Comparison of ENCODE assay signal across 8 cellular contexts in genomic region chr12:93676408-93677194, GRCh38. TPM values are rescaled to one million over a fixed set of nuclear protein-coding genes. Genes with fewer than 3 reads are reported as not detected.
DNase-seq lines count a peak whose midpoint lies in the region; ATAC-seq, FAIRE-seq and TF ChIP-seq lines count a peak whose summit lies in the region.

No MANE protein-coding gene starts in this region.

- peaks cover 3% of the 10 kb centered on the region for H3K36me3 Mint-ChIP-seq in endothelial cell (ENCODE audit: low read depth, unreplicated experiment)

- H3K9me3 Mint-ChIP-seq in endothelial cell (ENCODE audit: unreplicated experiment), result no peaks in the 10 kb centered on the region

- H3K4me3 ChIP-seq in GM23248 (peak overlapping the region; percentile 86), PC-3 (ENCODE audit: low read length) (peak overlapping the region; percentile 88), pancreas (peak overlapping the region; percentile 42 to 77 (median 51))

- no peak for ATAC-seq in PC-3
- peak; percentile 20 to 34 (median 32) for ATAC-seq in pancreas
- no peak for ATAC-seq in HG02610 (IDR thresholded peaks at IDR 0.05; ENCODE audit: unreplicated experiment)
- no peak for ATAC-seq in HG03108 (IDR thresholded peaks at IDR 0.05; ENCODE audit: unreplicated experiment)

- H3K9me3 ChIP-seq in GM23248 (ENCODE audit: low read depth) (no peaks in the 10 kb centered on the region), PC-3 (ENCODE audit: low read length) (no peaks in the 10 kb centered on the region), pancreas (no peaks in the 10 kb centered on the region)

- in situ Hi-C loops in GM23248 (cut with MboI), result no loop called here

- H3K27me3 Mint-ChIP-seq in endothelial cell (ENCODE audit: unreplicated experiment), result peaks cover 4% of the 10 kb centered on the region

- H3K27ac ChIP-seq in GM23248 (peak overlapping the region; percentile 97), PC-3 (ENCODE audit: low read length) (peak overlapping the region; percentile 94), pancreas (peak overlapping the region; percentile 91 to 99 (median 98))

- POLR2A ChIA-PET in PC-3 (lab: Charles Lee; ENCODE audit: unreplicated experiment), result interaction anchor here (0.6 kb wide), 1 partner anchor 202 kb away, joined by 3 read pairs; no protein-coding TSS in a partner anchor

- H3K9me2 ChIP-seq in GM23248 (ENCODE audit: insufficient read depth) (no peaks in the 10 kb centered on the region), PC-3 (replicated peaks; ENCODE audit: low read length) (peaks cover 4% of the 10 kb centered on the region; the same call in 1 of the 2 replicates)

- CTCF ChIA-PET in PC-3 (lab: Charles Lee), result no interaction called here

- H3K79me2 ChIP-seq in GM23248 (ENCODE audit: insufficient read depth) (0 out of 2 replicates have a peak, but pooled peaks cover 4% of the 10 kb centered on the region), PC-3 (ENCODE audit: low read length) (peaks cover 5% of the 10 kb centered on the region; the same call in 1 of the 2 replicates)

- H3K4me1 Mint-ChIP-seq in endothelial cell (ENCODE audit: unreplicated experiment), result peaks cover 23% of the 10 kb centered on the region

- H3K27ac Mint-ChIP-seq in endothelial cell (ENCODE audit: unreplicated experiment), result peak overlapping the region; percentile 99

- H3F3A ChIP-seq in GM23248 (ENCODE audit: insufficient read depth) (peaks cover 5% of the 10 kb centered on the region; the same call in 1 of the 2 replicates), PC-3 (ENCODE audit: low read length, unreplicated experiment) (no peaks in the 10 kb centered on the region)

- no peaks in the 10 kb centered on the region for H4K20me1 ChIP-seq in GM23248 (ENCODE audit: insufficient read depth)
- no peaks in the 10 kb centered on the region for H4K20me1 ChIP-seq in PC-3 (ENCODE audit: low read length)

- WGBS in GM23248 (ENCODE audit: low coverage in 1 of 2, low lambda C conversion rate in 2 of 2, missing lambda C conversion rate in 2 of 2), 2 experiments, result 62 to 66% methylated on average over 12 of the region's 12 CpGs
- 42 to 43% methylated on average over 12 of the region's 12 CpGs for WGBS in pancreas, 2 donors

- H3K4me2 ChIP-seq in GM23248 (ENCODE audit: unreplicated experiment) (peak overlapping the region; percentile 75), PC-3 (ENCODE audit: low read length) (peak overlapping the region; percentile 94)

- H3K4me1 ChIP-seq in GM23248 (ENCODE audit: insufficient read depth), result peaks cover 8% of the 10 kb centered on the region
- peaks cover 15% of the 10 kb centered on the region for H3K4me1 ChIP-seq in PC-3 (ENCODE audit: insufficient read depth, low read length)
- peaks cover 0 to 17% (median 7%) of the 10 kb centered on the region in 3 donors for H3K4me1 ChIP-seq in pancreas

- no peak for TF ChIP-seq CTCF in PC-3 (conservative IDR thresholded peaks at IDR 0.05; ENCODE audit: low read depth, low read length)
- TF ChIP-seq CTCF in endothelial cell (IDR thresholded peaks at IDR 0.05; ENCODE audit: unreplicated experiment), result no peak
- no peak for TF ChIP-seq CTCF in pancreas (IDR thresholded peaks at IDR 0.05)

- H3K9ac ChIP-seq in GM23248 (peak overlapping the region; percentile 97), PC-3 (ENCODE audit: low read length) (peak overlapping the region; percentile 96)

- no peaks in the 10 kb centered on the region for H3K27me3 ChIP-seq in GM23248 (replicated peaks; ENCODE audit: insufficient read depth)
- no peaks in the 10 kb centered on the region for H3K27me3 ChIP-seq in PC-3 (ENCODE audit: low read length)
- H3K27me3 ChIP-seq in pancreas, result no peaks in the 10 kb centered on the region

- no peak for FAIRE-seq in pancreas (lab: Jason Lieb, UNC)

- H3K4me3 Mint-ChIP-seq in endothelial cell (ENCODE audit: unreplicated experiment), result peak overlapping the region; percentile 93

- intact Hi-C loops in PC-3 (cut with micrococcal nuclease), result loop anchor here (1.0 to 10.0 kb wide), 3 partner anchors 52 to 426 kb away; no protein-coding TSS in a partner anchor
- intact Hi-C loops in pancreas (cut with DNase I), result no loop called here

- no TSS peak for BruUV-seq in PC-3 (replicated peaks; lab: Mats Ljungman, UMichigan)

- H3K36me3 ChIP-seq in GM23248 (ENCODE audit: low read depth), result no peaks in the 10 kb centered on the region
- no peaks in the 10 kb centered on the region for H3K36me3 ChIP-seq in PC-3 (ENCODE audit: low read depth, low read length)
- no peaks in the 10 kb centered on the region for H3K36me3 ChIP-seq in pancreas

- peak overlapping the region; percentile 98 for H2AFZ ChIP-seq in GM23248
- peak overlapping the region; percentile 97 for H2AFZ ChIP-seq in PC-3 (ENCODE audit: low read length)

- peak; percentile 4 for DNase-seq in GM23248
- DNase-seq in PC-3, result no peak
- no peak for DNase-seq in endothelial cell (ENCODE audit: low spot score)
- no peak for DNase-seq in pancreas
- DNase-seq in HT-29 (ENCODE audit: low spot score), result no peak
- DNase-seq in effector CD4-positive, alpha-beta T cell, result no peak

RNA-seq across cellular contexts. Expression of gene CRADD, which starts 0.6 kb away (rescaled TPM):
- 12.9 and 21.5 TPM in 2 replicates for total RNA-seq in GM23248 (2014; rRNA removed; shearing (Covaris generic))
- 18.6 and 19.6 TPM in 2 replicates for polyA plus RNA-seq in GM23248 (2016; fragmentation: Nextera tagmentation; extraction: Ambion mirVana)
- total RNA-seq in PC-3 (2014; rRNA removed), result 11.4 and 12.5 TPM in 2 replicates
- 6.5 TPM for total RNA-seq in endothelial cell (ENCODE audit: unreplicated experiment)
- total RNA-seq in pancreas, result 10 to 100 TPM in 2 of 6 donors, 1 to 10 TPM in 4; 7.6 to 11.7 (median 9.2) TPM
- polyA plus RNA-seq in pancreas, result 10 to 100 TPM in 1 of 2 donors, 1 to 10 TPM in 1; 5.3 to 12.3 TPM
- 12.0 and 13.9 TPM in 2 replicates for total RNA-seq in HT-29 (2014; rRNA removed; shearing (Covaris generic))

Comparison
In these comparisons a context has a peak if more than half of its experiments do, and no peak if none do; other contexts are left out.
1. ATAC-seq: peak in pancreas (4 of 4); none in PC-3 (single experiment), HG02610 (single experiment) and HG03108 (single experiment).
2. Peak in every context shown above with its lines, with median percentiles within 50 percentile points of each other: H3K27ac ChIP-seq and H3K4me3 ChIP-seq.